ENCODE assay signal across 15 cellular contexts in the genomic region with DNA sequence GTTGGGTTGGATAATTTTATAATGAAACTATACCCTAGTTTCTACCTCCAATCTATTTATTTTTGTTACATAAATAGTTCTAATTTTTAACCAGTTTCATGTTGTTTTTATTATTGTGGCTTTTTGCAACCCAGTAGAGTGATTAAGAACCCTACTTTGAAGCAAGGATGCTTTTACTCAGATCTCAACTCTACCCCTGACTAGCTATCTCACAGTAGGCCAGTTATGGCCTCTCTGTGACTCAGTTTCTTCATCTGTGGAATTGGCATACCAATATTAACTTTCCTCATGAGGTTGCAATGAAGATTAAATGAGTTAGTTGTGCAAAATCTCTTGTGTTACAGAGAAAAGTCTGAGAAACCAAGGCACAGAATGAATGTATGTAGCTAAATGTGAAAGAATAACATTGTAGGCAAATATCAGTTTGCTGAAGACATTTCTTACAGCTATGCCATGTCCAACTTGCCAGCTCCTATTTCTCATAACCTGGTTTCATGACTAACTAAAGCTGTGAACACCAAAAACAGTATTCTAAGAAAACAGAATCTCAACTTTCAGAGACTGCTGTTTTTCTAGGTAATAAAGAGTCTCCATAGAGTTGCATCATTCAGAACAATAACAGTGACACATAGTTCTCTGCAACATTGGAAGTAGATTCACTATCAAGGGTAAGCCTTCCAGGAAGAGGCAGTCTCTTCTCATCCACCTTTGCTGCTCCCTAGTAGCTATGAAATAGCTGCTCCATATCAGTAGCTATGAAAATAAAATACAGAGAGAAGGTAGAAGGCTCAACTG. TPM values are rescaled to one million over a fixed set of nuclear protein-coding genes. Genes with fewer than 3 reads are reported as not detected.
DNase-seq lines count a peak whose midpoint lies in the region; ATAC-seq and TF ChIP-seq lines count a peak whose summit lies in the region.
"Had no signal": no experiment of that assay in that cellular context is flagged by ENCODE, and none has a peak within 500 bp of the region (broad histone marks: within the 10 kb centered on the region; RNA-seq: fewer than 3 reads in every experiment).

No MANE protein-coding gene starts in this region.

- no peaks in the 10 kb centered on the region for H3K36me3 ChIP-seq in GM23248 (ENCODE audit: low read depth)
- H3K36me3 ChIP-seq: BLaER1 treated with 17β-estradiol and CSF1 and Interleukin-3, amounts not matched to agents 10 nM and 100 nM; esophagus muscularis mucosa had no signal

- no peaks in the 10 kb centered on the region for H4K20me1 ChIP-seq in GM23248 (ENCODE audit: insufficient read depth)
- H4K20me1 ChIP-seq: BLaER1 treated with 17β-estradiol and CSF1 and Interleukin-3, amounts not matched to agents 10 nM and 100 nM had no signal

- peak overlapping the region; percentile 95 for H3K27ac Mint-ChIP-seq in activated CD4-positive, alpha-beta memory T cell treated with anti-CD3 and anti-CD28 coated beads for 36 hours
- H3K27ac Mint-ChIP-seq in CD4-positive, alpha-beta T cell = no peak overlapping the region
- H3K27ac Mint-ChIP-seq: progenitor cell of endocrine pancreas had no signal

- H3K27me3 ChIP-seq in GM23248 (replicated peaks; ENCODE audit: insufficient read depth) = no peaks in the 10 kb centered on the region
- H3K27me3 ChIP-seq in CD4-positive, alpha-beta T cell (ENCODE audit: control insufficient read depth, insufficient read depth, low read length) = no peaks in the 10 kb centered on the region
- H3K27me3 ChIP-seq: BLaER1 treated with 17β-estradiol and CSF1 and Interleukin-3, amounts not matched to agents 10 nM and 100 nM; esophagus muscularis mucosa had no signal

- peaks cover 5% of the 10 kb centered on the region for H3K36me3 Mint-ChIP-seq in activated CD4-positive, alpha-beta memory T cell treated with anti-CD3 and anti-CD28 coated beads for 36 hours
- no peaks in the 10 kb centered on the region for H3K36me3 Mint-ChIP-seq in CD4-positive, alpha-beta T cell (ENCODE audit: low read depth)

- peak overlapping the region; percentile 52 for H3K4me3 Mint-ChIP-seq in activated CD4-positive, alpha-beta memory T cell treated with anti-CD3 and anti-CD28 coated beads for 36 hours
- H3K4me3 Mint-ChIP-seq in CD4-positive, alpha-beta T cell = no peak overlapping the region

- H3K9me3 ChIP-seq in GM23248 (ENCODE audit: low read depth) = no peaks in the 10 kb centered on the region
- no peaks in the 10 kb centered on the region for H3K9me3 ChIP-seq in CD4-positive, alpha-beta T cell (ENCODE audit: control insufficient read depth, low read length)
- H3K9me3 ChIP-seq: esophagus muscularis mucosa had no signal

- CTCF ChIA-PET in activated CD4-positive, alpha-beta memory T cell treated with anti-CD3 and anti-CD28 coated beads for 36 hours (lab: Charles Lee) = interaction anchor here (0.6 to 2.4 kb wide), 15 partner anchors 9 to 150 kb away, joined by 3 to 10 read pairs (median 5); partner anchors contain the start of gene CYTIP
- CTCF ChIA-PET in CD4-positive, alpha-beta T cell (lab: Charles Lee) = interaction anchor here (1.2 kb wide), 2 partner anchors 15 to 149 kb away, joined by 3 to 7 read pairs; no protein-coding TSS in a partner anchor

- H3K4me3 ChIP-seq in GM23248 (no peak overlapping the region), fibroblast of mammary gland (ENCODE audit: control insufficient read depth, low read depth, low read length) (no peak overlapping the region)
- H3K4me3 ChIP-seq: BLaER1 treated with 17β-estradiol and CSF1 and Interleukin-3, amounts not matched to agents 10 nM and 100 nM; esophagus muscularis mucosa had no signal

- H3F3A ChIP-seq in GM23248 (ENCODE audit: insufficient read depth) = no peaks in the 10 kb centered on the region

- no peaks in the 10 kb centered on the region; the same call in 1 of the 2 replicates for H3K9me2 ChIP-seq in GM23248 (ENCODE audit: insufficient read depth)

- peaks cover 9% of the 10 kb centered on the region; the same call in 1 of the 2 replicates for H3K4me1 ChIP-seq in GM23248 (ENCODE audit: insufficient read depth)

- H3K27ac ChIP-seq in GM23248 = no peak overlapping the region
- no peak overlapping the region for H3K27ac ChIP-seq in CD4-positive, alpha-beta T cell (ENCODE audit: low read depth, low read length)
- H3K27ac ChIP-seq: esophagus muscularis mucosa had no signal

- TF ChIP-seq CTCF in fibroblast of mammary gland (conservative IDR thresholded peaks at IDR 0.05; ENCODE audit: control insufficient read depth, insufficient read depth, low read depth, low read length) = no peak
- no peak for TF ChIP-seq CTCF in CD4-positive, alpha-beta T cell (IDR thresholded peaks at IDR 0.05)

- no peak for ATAC-seq in HG02571 (IDR thresholded peaks at IDR 0.05; ENCODE audit: unreplicated experiment)
- ATAC-seq in CD4-positive, alpha-beta T cell (ENCODE audit: poor library complexity) = no peak

- H3K79me2 ChIP-seq in GM23248 (ENCODE audit: insufficient read depth) = no peaks in the 10 kb centered on the region

- no peak overlapping the region for H3K9ac ChIP-seq in GM23248
- H3K9ac ChIP-seq: BLaER1 treated with 17β-estradiol and CSF1 and Interleukin-3, amounts not matched to agents 10 nM and 100 nM had no signal

- POLR2A ChIA-PET in activated CD4-positive, alpha-beta memory T cell treated with anti-CD3 and anti-CD28 coated beads for 36 hours (lab: Charles Lee) = interaction anchor here (0.6 to 5.0 kb wide), 19 partner anchors 8 to 422 kb away, joined by 3 to 97 read pairs (median 7); partner anchors contain the start of gene CYTIP
- POLR2A ChIA-PET in CD4-positive, alpha-beta T cell (lab: Charles Lee) = no interaction called here

- H3K27me3 Mint-ChIP-seq in activated CD4-positive, alpha-beta memory T cell treated with anti-CD3 and anti-CD28 coated beads for 36 hours = no peaks in the 10 kb centered on the region
- H3K27me3 Mint-ChIP-seq in CD4-positive, alpha-beta T cell = no peaks in the 10 kb centered on the region
- H3K27me3 Mint-ChIP-seq: progenitor cell of endocrine pancreas had no signal

- H3K4me2 ChIP-seq in GM23248 (ENCODE audit: unreplicated experiment) = no peak overlapping the region
- H3K4me2 ChIP-seq: BLaER1 treated with 17β-estradiol and CSF1 and Interleukin-3, amounts not matched to agents 10 nM and 100 nM had no signal

- H2AFZ ChIP-seq in GM23248 = no peak overlapping the region

- H3K9me3 Mint-ChIP-seq in activated CD4-positive, alpha-beta memory T cell treated with anti-CD3 and anti-CD28 coated beads for 36 hours = no peaks in the 10 kb centered on the region
- no peaks in the 10 kb centered on the region for H3K9me3 Mint-ChIP-seq in CD4-positive, alpha-beta T cell

- H3K4me1 Mint-ChIP-seq in activated CD4-positive, alpha-beta memory T cell treated with anti-CD3 and anti-CD28 coated beads for 36 hours (ENCODE audit: low read depth) = peaks cover 86% of the 10 kb centered on the region
- H3K4me1 Mint-ChIP-seq in CD4-positive, alpha-beta T cell (ENCODE audit: low read depth) = peaks cover 51% of the 10 kb centered on the region

- peak; percentile 19 for DNase-seq in AG20443 (ENCODE audit: low spot score)
- DNase-seq in GM23248 = peak; percentile 60
- no peak for DNase-seq in activated CD4-positive, alpha-beta memory T cell treated with anti-CD3 and anti-CD28 coated beads for 36 hours
- DNase-seq in fibroblast of mammary gland (ENCODE audit: low read depth) = peak; percentile 45
- no peak for DNase-seq in cerebellar cortex (ENCODE audit: low spot score)
- DNase-seq in NCI-H1930 (lab: John Stamatoyannopoulos, UW) = no peak
- DNase-seq in CD4-positive, alpha-beta T cell = no peak
- DNase-seq: midbrain; NCI-H345; stimulated activated CD4-positive, alpha-beta T cell treated with anti-CD3 and anti-CD28 coated beads, Interleukin-2, amount 100 ng/mL, for 24 hours had no signal

- intact Hi-C loops in activated CD4-positive, alpha-beta memory T cell treated with anti-CD3 and anti-CD28 coated beads for 36 hours (cut with micrococcal nuclease) = loop anchor here (1.0 to 5.0 kb wide), 8 partner anchors 8 to 422 kb away; partner anchors contain the start of genes CYTIP and GALNT5
- intact Hi-C loops in CD4-positive, alpha-beta T cell (cut with DNase I, micrococcal nuclease) = loop anchor here in 1 of 2 experiments (5.0 kb wide), 1 partner anchor 35 kb away; the partner anchor contains the start of gene CYTIP

- in situ Hi-C loops in GM23248 (cut with MboI) = no loop called here

RNA-seq across cellular contexts. Expression of gene CYTIP, which starts 33.2 kb away (rescaled TPM):
- not detected in 2 replicates for total RNA-seq in GM23248 (2014; rRNA removed; shearing (Covaris generic))
- not detected in 2 replicates for polyA plus RNA-seq in GM23248 (2016; fragmentation: Nextera tagmentation; extraction: Ambion mirVana)
- total RNA-seq in activated CD4-positive, alpha-beta memory T cell treated with anti-CD3 and anti-CD28 coated beads for 36 hours = 100 to 1,000 TPM; 369 to 388 TPM
- 100 to 1,000 TPM; 474 to 490 TPM for total RNA-seq in CD4-positive, alpha-beta T cell
- total RNA-seq: G401 had no signal

Comparison
In these comparisons a context has a peak if more than half of its experiments do, and no peak if none do; other contexts are left out.
1. DNase-seq: peak in AG20443 (single experiment), GM23248 (single experiment) and fibroblast of mammary gland (single experiment); none in activated CD4-positive, alpha-beta memory T cell treated with anti-CD3 and anti-CD28 coated beads for 36 hours (single experiment), cerebellar cortex (single experiment), NCI-H1930 (0 of 2) and CD4-positive, alpha-beta T cell (0 of 10).
2. RNA of gene CYTIP, which starts 33.2 kb away (total RNA-seq): 474 to 490 TPM in CD4-positive, alpha-beta T cell and 369 to 388 TPM in activated CD4-positive, alpha-beta memory T cell treated with anti-CD3 and anti-CD28 coated beads for 36 hours; not detected in GM23248; every median in the first group is over 100 times any median in the second.